8 cellular contexts compared by ENCODE assay signal in genomic region chr3:152376351-152377183, GRCh38.
DNase-seq lines count a peak whose midpoint lies in the region; ATAC-seq and TF ChIP-seq lines count a peak whose summit lies in the region.

No MANE protein-coding gene starts in this region.

- peak overlapping the region; percentile 31 for H3K27ac ChIP-seq in muscle layer of colon (ENCODE audit: low read depth, low read length)
- no peak overlapping the region for H3K27ac ChIP-seq in suprapubic skin

- no peak for TF ChIP-seq EP300 in suprapubic skin (IDR thresholded peaks at IDR 0.05)

- H3K4me1 Mint-ChIP-seq in activated naive CD8-positive, alpha-beta T cell treated with anti-CD3 and anti-CD28 coated beads, Interleukin-2, amount 10 ng/mL, durations not matched to agents 7 days and 5 days, result peaks cover 35% of the 10 kb centered on the region

- POLR2A ChIA-PET in activated naive CD8-positive, alpha-beta T cell treated with anti-CD3 and anti-CD28 coated beads, Interleukin-2, amount 10 ng/mL, durations not matched to agents 7 days and 5 days (lab: Charles Lee), result no interaction called here

- H3K27me3 ChIP-seq in muscle layer of colon (ENCODE audit: control insufficient read depth in 1 of 2, insufficient read depth in 2 of 2, low read length in 2 of 2) (no peaks in the 10 kb centered on the region), suprapubic skin (no peaks in the 10 kb centered on the region)

- no peak overlapping the region for H3K9ac ChIP-seq in muscle layer of colon (ENCODE audit: low read length)

- H3K36me3 Mint-ChIP-seq in activated naive CD8-positive, alpha-beta T cell treated with anti-CD3 and anti-CD28 coated beads, Interleukin-2, amount 10 ng/mL, durations not matched to agents 7 days and 5 days, result peaks cover 38% of the 10 kb centered on the region

- no peak for TF ChIP-seq CTCF in GM20000 (IDR thresholded peaks at IDR 0.05; ENCODE audit: extremely low read depth, missing control alignments)
- TF ChIP-seq CTCF in suprapubic skin (IDR thresholded peaks at IDR 0.05), result no peak

- ATAC-seq in HG03469 (IDR thresholded peaks at IDR 0.05; ENCODE audit: unreplicated experiment), result peak; percentile 72
- ATAC-seq in activated naive CD8-positive, alpha-beta T cell treated with anti-CD3 and anti-CD28 coated beads, Interleukin-2, amount 10 ng/mL, durations not matched to agents 7 days and 5 days (ENCODE audit: low read depth), result no peak

- H3K9me3 ChIP-seq in muscle layer of colon (ENCODE audit: low read length), result no peaks in the 10 kb centered on the region
- H3K9me3 ChIP-seq in suprapubic skin, result no peaks in the 10 kb centered on the region

- H3K4me1 ChIP-seq in muscle layer of colon (ENCODE audit: insufficient read depth, low read length), result peaks cover 54% of the 10 kb centered on the region
- H3K4me1 ChIP-seq in suprapubic skin, result peaks cover 43% of the 10 kb centered on the region

- no peak overlapping the region for H3K4me3 Mint-ChIP-seq in activated naive CD8-positive, alpha-beta T cell treated with anti-CD3 and anti-CD28 coated beads, Interleukin-2, amount 10 ng/mL, durations not matched to agents 7 days and 5 days

- no peaks in the 10 kb centered on the region for H3K27me3 Mint-ChIP-seq in activated naive CD8-positive, alpha-beta T cell treated with anti-CD3 and anti-CD28 coated beads, Interleukin-2, amount 10 ng/mL, durations not matched to agents 7 days and 5 days

- H3K27ac Mint-ChIP-seq in activated naive CD8-positive, alpha-beta T cell treated with anti-CD3 and anti-CD28 coated beads, Interleukin-2, amount 10 ng/mL, durations not matched to agents 7 days and 5 days, result peak overlapping the region; percentile 72

- no peaks in the 10 kb centered on the region for H3K36me3 ChIP-seq in muscle layer of colon (ENCODE audit: insufficient read depth, low read length)
- H3K36me3 ChIP-seq in suprapubic skin, result peaks cover 10% of the 10 kb centered on the region

- H3K9me3 Mint-ChIP-seq in activated naive CD8-positive, alpha-beta T cell treated with anti-CD3 and anti-CD28 coated beads, Interleukin-2, amount 10 ng/mL, durations not matched to agents 7 days and 5 days, result no peaks in the 10 kb centered on the region

- H3K4me3 ChIP-seq in muscle layer of colon (ENCODE audit: low read depth in 1 of 2, low read length in 2 of 2) (peak overlapping the region in 1 of 2 donors; percentile 39), suprapubic skin (no peak overlapping the region)

- TF ChIP-seq POLR2A in suprapubic skin (IDR thresholded peaks at IDR 0.05), result no peak

- 70% methylated on average over 9 of the region's 9 CpGs for WGBS in suprapubic skin

- peak; percentile 50 for DNase-seq in ELR (ENCODE audit: low read depth)
- peak; percentile 23 for DNase-seq in GM20000 (ENCODE audit: low spot score)
- DNase-seq in activated naive CD8-positive, alpha-beta T cell treated with anti-CD3 and anti-CD28 coated beads, Interleukin-2, amount 10 ng/mL, durations not matched to agents 7 days and 5 days, result no peak
- no peak for DNase-seq in NCI-H1105 (lab: John Stamatoyannopoulos, UW)
- no peak for DNase-seq in COR-L47 (lab: John Stamatoyannopoulos, UW)
- DNase-seq in suprapubic skin (ENCODE audit: low spot score in 2 of 2), result no peak

Comparison
In these comparisons a context has a peak if more than half of its experiments do, and no peak if none do; other contexts are left out.
1. DNase-seq: peak in ELR (single experiment) and GM20000 (single experiment); none in activated naive CD8-positive, alpha-beta T cell treated with anti-CD3 and anti-CD28 coated beads, Interleukin-2, amount 10 ng/mL, durations not matched to agents 7 days and 5 days (single experiment), NCI-H1105 (single experiment), COR-L47 (single experiment) and suprapubic skin (0 of 2).